Comparison of ENCODE assay signal across 7 cellular contexts in genomic region chr18:48992791-48993555, GRCh38. TPM values are rescaled to one million over a fixed set of nuclear protein-coding genes. Genes with fewer than 3 reads are reported as not detected.
A peak's percentile ranks its signal among the peaks of the same experiment; 100 is the strongest.
DNase-seq lines count a peak whose midpoint lies in the region; ATAC-seq and TF ChIP-seq lines count a peak whose summit lies in the region.

No MANE protein-coding gene starts in this region.

- TF ChIP-seq CTCF in gastroesophageal sphincter (IDR thresholded peaks at IDR 0.05): no peak
- no peak for TF ChIP-seq CTCF in suprapubic skin (IDR thresholded peaks at IDR 0.05)

- H3K9me3 ChIP-seq in gastroesophageal sphincter (no peaks in the 10 kb centered on the region), suprapubic skin (no peaks in the 10 kb centered on the region)

- H3K4me1 ChIP-seq in gastroesophageal sphincter (peaks cover 0 to 54% (median 32%) of the 10 kb centered on the region in 3 donors), suprapubic skin (peaks cover 32% of the 10 kb centered on the region)

- H3K4me3 ChIP-seq in gastroesophageal sphincter: no peak overlapping the region
- no peak overlapping the region for H3K4me3 ChIP-seq in suprapubic skin

- ATAC-seq in GM21447 (IDR thresholded peaks at IDR 0.05; ENCODE audit: unreplicated experiment) (peak; percentile 85), gastroesophageal sphincter (peak; percentile 37)

- 81 to 92% methylated on average over 7 to 8 of the region's 12 CpGs for WGBS in gastroesophageal sphincter (ENCODE audit: low coverage in 1 of 2), 2 donors
- WGBS in suprapubic skin: 90% methylated on average over 12 of the region's 12 CpGs

- peak; percentile 91 for DNase-seq in MV-4-11 (lab: John Stamatoyannopoulos, UW)
- no peak for DNase-seq in suprapubic skin (ENCODE audit: low spot score in 2 of 2)
- no peak for DNase-seq in DMS79 treated with DMSO at 0.1 percent for 48 hours (lab: John Stamatoyannopoulos, UW)
- DNase-seq in stimulated activated CD8-positive, alpha-beta memory T cell treated with anti-CD3 and anti-CD28 coated beads, Interleukin-4, amount 100 ng/mL, for 48 hours: no peak
- no peak for DNase-seq in EL

- TF ChIP-seq EP300 in gastroesophageal sphincter (IDR thresholded peaks at IDR 0.05) (no peak), suprapubic skin (IDR thresholded peaks at IDR 0.05) (no peak)

- H3K27me3 ChIP-seq in gastroesophageal sphincter (no peaks in the 10 kb centered on the region), suprapubic skin (no peaks in the 10 kb centered on the region)

- no peak for TF ChIP-seq POLR2A in gastroesophageal sphincter (IDR thresholded peaks at IDR 0.05)
- no peak for TF ChIP-seq POLR2A in suprapubic skin (IDR thresholded peaks at IDR 0.05)

- H3K27ac ChIP-seq in gastroesophageal sphincter: peak overlapping the region in 3 of 4 donors; percentile 66 to 72 (median 68)
- H3K27ac ChIP-seq in suprapubic skin: peak overlapping the region; percentile 66

- H3K36me3 ChIP-seq in gastroesophageal sphincter: no peaks in the 10 kb centered on the region
- no peaks in the 10 kb centered on the region for H3K36me3 ChIP-seq in suprapubic skin

RNA-seq across cellular contexts. Expression of gene SMAD7, which starts 42.2 kb away (rescaled TPM):
- total RNA-seq in gastroesophageal sphincter: 10 to 100 TPM; 41.2 to 76.0 (median 55.2) TPM
- total RNA-seq in suprapubic skin: 10 to 100 TPM; 19.7 to 41.6 (median 27.8) TPM
